Comparison of ENCODE assay signal across 1 cellular context in genomic region chr4:6777636-6778281, GRCh38.
TF ChIP-seq lines count a peak whose summit lies in the region.

No MANE protein-coding gene starts in this region.

TF ChIP-seq in HepG2, 621 proteins besides CTCF, POLR2A, EP300 and RAD21 (continued from another document):
- TF ChIP-seq PAXIP1 (CRISPR knock-in tag; conservative IDR thresholded peaks at IDR 0.05): no peak; the same call in 1 of the 2 replicates
- no peak for TF ChIP-seq SP1 (IDR thresholded peaks at IDR 0.05)
- no peak for TF ChIP-seq SP1 (CRISPR knock-in tag; IDR thresholded peaks at IDR 0.05)
- no peak for TF ChIP-seq SOX13 (IDR thresholded peaks at IDR 0.05)
- peak in 1 of 2 experiments; percentile 23; a peak in 1 of 4 replicates for TF ChIP-seq SOX13 (CRISPR knock-in tag; conservative IDR thresholded peaks at IDR 0.05 in 1 of 2, IDR thresholded peaks at IDR 0.05 in 1 of 2)
- peak; percentile 60; the same call in 1 of the 2 replicates for TF ChIP-seq MED1 (CRISPR knock-in tag; IDR thresholded peaks at IDR 0.05)
- peak; percentile 66 for TF ChIP-seq SALL1 (CRISPR knock-in tag; IDR thresholded peaks at IDR 0.05)
- TF ChIP-seq SAP130 (CRISPR knock-in tag; IDR thresholded peaks at IDR 0.05; ENCODE audit: low read depth): peak; percentile 66
- no peak for TF ChIP-seq SOX6 (IDR thresholded peaks at IDR 0.05)
- peak; percentile 45; the same call in 1 of the 2 replicates for TF ChIP-seq SOX6 (CRISPR knock-in tag; IDR thresholded peaks at IDR 0.05)
- peak; percentile 39; the same call in 1 of the 2 replicates for TF ChIP-seq FOXO1 (CRISPR knock-in tag; IDR thresholded peaks at IDR 0.05)
- peak; percentile 36; the same call in 1 of the 2 replicates for TF ChIP-seq TARDBP (CRISPR knock-in tag; IDR thresholded peaks at IDR 0.05)
- TF ChIP-seq ESRRA (CRISPR knock-in tag; IDR thresholded peaks at IDR 0.05; ENCODE audit: low read depth): 0 out of 2 replicates have a peak, but pooled peaks have one; percentile 50
- TF ChIP-seq GATAD2A (CRISPR knock-in tag; IDR thresholded peaks at IDR 0.05): peak; percentile 31; the same call in 1 of the 2 replicates
- TF ChIP-seq ZBTB7A (CRISPR knock-in tag; IDR thresholded peaks at IDR 0.05): peak; percentile 35; the same call in 1 of the 2 replicates
- TF ChIP-seq NR2F6 (IDR thresholded peaks at IDR 0.05): no peak
- TF ChIP-seq NR2F6 (CRISPR knock-in tag; IDR thresholded peaks at IDR 0.05): peak; percentile 8; the same call in 1 of the 2 replicates
- TF ChIP-seq ZNF687 (CRISPR knock-in tag; IDR thresholded peaks at IDR 0.05): peak; percentile 49
- TF ChIP-seq, protein P1, sequence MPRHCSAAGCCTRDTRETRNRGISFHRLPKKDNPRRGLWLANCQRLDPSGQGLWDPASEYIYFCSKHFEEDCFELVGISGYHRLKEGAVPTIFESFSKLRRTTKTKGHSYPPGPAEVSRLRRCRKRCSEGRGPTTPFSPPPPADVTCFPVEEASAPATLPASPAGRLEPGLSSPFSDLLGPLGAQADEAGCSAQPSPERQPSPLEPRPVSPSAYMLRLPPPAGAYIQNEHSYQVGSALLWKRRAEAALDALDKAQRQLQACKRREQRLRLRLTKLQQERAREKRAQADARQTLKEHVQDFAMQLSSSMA (CRISPR knock-in tag; IDR thresholded peaks at IDR 0.05): peak; percentile 64; the same call in 1 of the 2 replicates
- TF ChIP-seq THYN1 (CRISPR knock-in tag; IDR thresholded peaks at IDR 0.05; ENCODE audit: borderline replicate concordance, low read depth): no peak
- TF ChIP-seq ELF3 (CRISPR knock-in tag; IDR thresholded peaks at IDR 0.05): peak; percentile 52; the same call in 1 of the 2 replicates
- TF ChIP-seq, protein P2, sequence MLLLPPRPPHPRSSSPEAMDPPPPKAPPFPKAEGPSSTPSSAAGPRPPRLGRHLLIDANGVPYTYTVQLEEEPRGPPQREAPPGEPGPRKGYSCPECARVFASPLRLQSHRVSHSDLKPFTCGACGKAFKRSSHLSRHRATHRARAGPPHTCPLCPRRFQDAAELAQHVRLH (CRISPR knock-in tag; IDR thresholded peaks at IDR 0.05; ENCODE audit: borderline replicate concordance, low read depth): 0 out of 2 replicates have a peak, but pooled peaks have one; percentile 17
- peak; percentile 66 for TF ChIP-seq STAG1 (CRISPR knock-in tag; IDR thresholded peaks at IDR 0.05)
- TF ChIP-seq ARID5B (CRISPR knock-in tag; IDR thresholded peaks at IDR 0.05): 0 out of 2 replicates have a peak, but pooled peaks have one; percentile 30
- TF ChIP-seq, protein P3, sequence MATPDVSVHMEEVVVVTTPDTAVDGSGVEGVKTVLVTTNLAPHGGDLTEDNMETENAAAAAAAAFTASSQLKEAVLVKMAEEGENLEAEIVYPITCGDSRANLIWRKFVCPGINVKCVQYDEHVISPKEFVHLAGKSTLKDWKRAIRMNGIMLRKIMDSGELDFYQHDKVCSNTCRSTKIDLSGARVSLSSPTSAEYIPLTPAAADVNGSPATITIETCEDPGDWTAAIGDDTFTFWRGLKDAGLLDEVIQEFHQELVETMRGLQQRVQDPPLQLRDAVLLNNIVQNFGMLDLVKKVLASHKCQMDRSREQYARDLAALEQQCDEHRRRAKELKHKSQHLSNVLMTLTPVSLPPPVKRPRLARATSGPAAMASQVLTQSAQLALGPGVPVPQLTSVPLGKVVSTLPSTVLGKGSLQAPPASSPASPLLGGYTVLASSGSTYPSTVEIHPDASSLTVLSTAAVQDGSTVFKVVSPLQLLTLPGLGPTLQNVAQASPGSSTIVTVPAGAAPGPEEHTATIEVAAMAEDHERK (CRISPR knock-in tag; IDR thresholded peaks at IDR 0.05; ENCODE audit: low read depth): no peak
- TF ChIP-seq HNF4A (CRISPR knock-in tag; IDR thresholded peaks at IDR 0.05): peak; percentile 34; the same call in 1 of the 2 replicates
- 0 out of 2 replicates have a peak, but pooled peaks have one; percentile 29 for TF ChIP-seq ZMYM3 (CRISPR knock-in tag; IDR thresholded peaks at IDR 0.05)
- no peak for TF ChIP-seq ETV5 (CRISPR knock-in tag; IDR thresholded peaks at IDR 0.05; ENCODE audit: borderline replicate concordance)
- peak; percentile 16 for TF ChIP-seq XRCC5 (optimal IDR thresholded peaks at IDR 0.05; ENCODE audit: low read length)
